ENCODE assay signal across 14 cellular contexts in genomic region chr16:25177831-25178688, GRCh38. TPM values are rescaled to one million over a fixed set of nuclear protein-coding genes. Genes with fewer than 3 reads are reported as not detected.
DNase-seq lines count a peak whose midpoint lies in the region; ATAC-seq and TF ChIP-seq lines count a peak whose summit lies in the region.
"Had no signal": no experiment of that assay in that cellular context is flagged by ENCODE, and none has a peak within 500 bp of the region (broad histone marks: within the 10 kb centered on the region; RNA-seq: fewer than 3 reads in every experiment).

No MANE protein-coding gene starts in this region.

- H3K36me3 Mint-ChIP-seq in progenitor cell of endocrine pancreas (ENCODE audit: insufficient read depth) = peaks cover 11% of the 10 kb centered on the region
- H3K36me3 Mint-ChIP-seq in activated CD4-positive, alpha-beta T cell treated with anti-CD3 and anti-CD28 coated beads for 36 hours (ENCODE audit: low read depth) = peaks cover 19% of the 10 kb centered on the region

- intact Hi-C loops in activated CD4-positive, alpha-beta T cell treated with anti-CD3 and anti-CD28 coated beads for 36 hours (cut with DNase I, micrococcal nuclease) = no loop called here

- no peaks in the 10 kb centered on the region for H3K9me3 Mint-ChIP-seq in progenitor cell of endocrine pancreas (ENCODE audit: low read depth)
- no peaks in the 10 kb centered on the region for H3K9me3 Mint-ChIP-seq in activated CD4-positive, alpha-beta T cell treated with anti-CD3 and anti-CD28 coated beads for 36 hours (ENCODE audit: low read depth)
- H3K9me3 Mint-ChIP-seq: activated CD4-positive, alpha-beta T cell treated with anti-CD3 and anti-CD28 coated beads, Interleukin-2, amount 10 ng/mL, durations not matched to agents 24 days and 14 days had no signal

- H3K27me3 Mint-ChIP-seq in progenitor cell of endocrine pancreas = no peaks in the 10 kb centered on the region
- no peaks in the 10 kb centered on the region for H3K27me3 Mint-ChIP-seq in activated CD4-positive, alpha-beta T cell treated with anti-CD3 and anti-CD28 coated beads for 36 hours
- H3K27me3 Mint-ChIP-seq: activated CD4-positive, alpha-beta T cell treated with anti-CD3 and anti-CD28 coated beads, Interleukin-2, amount 10 ng/mL, durations not matched to agents 24 days and 14 days had no signal

- no peak overlapping the region for H3K4me3 ChIP-seq in fibroblast of villous mesenchyme (ENCODE audit: low read depth, low read length)

- TF ChIP-seq CTCF in fibroblast of villous mesenchyme (IDR thresholded peaks at IDR 0.05; ENCODE audit: insufficient read depth, low read depth, low read length) (no peak), progenitor cell of endocrine pancreas (IDR thresholded peaks at IDR 0.05; ENCODE audit: unreplicated experiment) (no peak)

- H3K4me3 Mint-ChIP-seq in progenitor cell of endocrine pancreas (ENCODE audit: low read depth) = no peak overlapping the region
- H3K4me3 Mint-ChIP-seq in activated CD4-positive, alpha-beta T cell treated with anti-CD3 and anti-CD28 coated beads for 36 hours = no peak overlapping the region
- H3K4me3 Mint-ChIP-seq: activated CD4-positive, alpha-beta T cell treated with anti-CD3 and anti-CD28 coated beads, Interleukin-2, amount 10 ng/mL, durations not matched to agents 24 days and 14 days had no signal

- H3K27ac Mint-ChIP-seq in progenitor cell of endocrine pancreas = peak overlapping the region; percentile 11
- H3K27ac Mint-ChIP-seq in activated CD4-positive, alpha-beta T cell treated with anti-CD3 and anti-CD28 coated beads for 36 hours = no peak overlapping the region
- H3K27ac Mint-ChIP-seq: activated CD4-positive, alpha-beta T cell treated with anti-CD3 and anti-CD28 coated beads, Interleukin-2, amount 10 ng/mL, durations not matched to agents 24 days and 14 days had no signal

- no peaks in the 10 kb centered on the region for H3K4me1 Mint-ChIP-seq in progenitor cell of endocrine pancreas (ENCODE audit: low read depth)
- peaks cover 9% of the 10 kb centered on the region for H3K4me1 Mint-ChIP-seq in activated CD4-positive, alpha-beta T cell treated with anti-CD3 and anti-CD28 coated beads for 36 hours
- H3K4me1 Mint-ChIP-seq: activated CD4-positive, alpha-beta T cell treated with anti-CD3 and anti-CD28 coated beads, Interleukin-2, amount 10 ng/mL, durations not matched to agents 24 days and 14 days had no signal

- ATAC-seq in activated CD4-positive, alpha-beta T cell treated with anti-CD3 and anti-CD28 coated beads for 36 hours = no peak
- no peak for ATAC-seq in GM18511 (IDR thresholded peaks at IDR 0.05; ENCODE audit: unreplicated experiment)

- POLR2A ChIA-PET in activated CD4-positive, alpha-beta T cell treated with anti-CD3 and anti-CD28 coated beads for 36 hours (lab: Charles Lee) = no interaction called here

- CTCF ChIA-PET in activated CD4-positive, alpha-beta T cell treated with anti-CD3 and anti-CD28 coated beads for 36 hours (lab: Charles Lee) = no interaction called here

- DNase-seq in HCEC 1CT (peak; percentile 8), NOMO-1 treated with dmso at 0.1 percent for 144 hours (lab: John Stamatoyannopoulos, UW; ENCODE audit: unreplicated experiment) (peak; percentile 37), fibroblast of villous mesenchyme (ENCODE audit: low read depth) (peak; percentile 66), progenitor cell of endocrine pancreas (ENCODE audit: low spot score, unreplicated experiment) (no peak), putamen (ENCODE audit: low spot score) (no peak)
- DNase-seq in activated CD4-positive, alpha-beta T cell treated with anti-CD3 and anti-CD28 coated beads for 36 hours = no peak
- DNase-seq: activated CD4-positive, alpha-beta T cell treated with anti-CD3 and anti-CD28 coated beads, Interleukin-2, amount 10 ng/mL, durations not matched to agents 24 days and 14 days; activated T-cell treated with anti-CD3 and anti-CD28 coated beads, Interleukin-2, amount 50 U/mL, for 48 hours; GF-D8; NCI-H2107; trophoblast cell had no signal

RNA-seq across cellular contexts. Expression of gene AQP8, which starts 38.7 kb away (rescaled TPM):
- total RNA-seq in fibroblast of villous mesenchyme = not detected in 2 replicates
- 0.31 TPM in 1 of 2 replicates, not detected in the other for total RNA-seq in progenitor cell of endocrine pancreas
- total RNA-seq in activated CD4-positive, alpha-beta T cell treated with anti-CD3 and anti-CD28 coated beads for 36 hours = not detected
- total RNA-seq: activated CD4-positive, alpha-beta T cell treated with anti-CD3 and anti-CD28 coated beads, Interleukin-2, amount 10 ng/mL, durations not matched to agents 24 days and 14 days; glomerular endothelial cell; T-helper 2 cell treated with Interferon-gamma antibody and Interleukin-4, amounts not matched to agents 100 ng/mL and 5 ng/mL, for 36 hours had no signal

Comparison
In these comparisons a context has a peak if more than half of its experiments do, and no peak if none do; other contexts are left out.
1. DNase-seq: peak in HCEC 1CT (single experiment), NOMO-1 treated with dmso at 0.1 percent for 144 hours (single experiment) and fibroblast of villous mesenchyme (single experiment); none in progenitor cell of endocrine pancreas (single experiment), activated CD4-positive, alpha-beta T cell treated with anti-CD3 and anti-CD28 coated beads for 36 hours (single experiment) and putamen (single experiment).